14 cellular contexts compared by ENCODE assay signal in genomic region chr6:31762356-31762755, GRCh38. TPM values are rescaled to one million over a fixed set of nuclear protein-coding genes. Genes with fewer than 3 reads are reported as not detected.
DNase-seq lines count a peak whose midpoint lies in the region; ATAC-seq and TF ChIP-seq lines count a peak whose summit lies in the region.
"Had no signal": no experiment of that assay in that cellular context is flagged by ENCODE, and none has a peak within 500 bp of the region (broad histone marks: within the 10 kb centered on the region; RNA-seq: fewer than 3 reads in every experiment).

Gene SAPCD1, plus strand, starts transcription at chr6:31762656. Its CDS starts 399 bp downstream, at chr6:31763055.

- no peak for TF ChIP-seq CTCF in endothelial cell (IDR thresholded peaks at IDR 0.05; ENCODE audit: unreplicated experiment)

- H3K4me3 ChIP-seq in SJCRH30, result no peak within 1 kb of the TSS
- no peak within 1 kb of the TSS for H3K4me3 ChIP-seq in effector memory CD4-positive, alpha-beta T cell (ENCODE audit: insufficient read depth, low read depth, low read length, poor library complexity, severe bottlenecking)
- H3K4me3 ChIP-seq: lung, ovary had no signal

- CTCF ChIA-PET in activated CD4-positive, alpha-beta T cell treated with anti-CD3 and anti-CD28 coated beads, Interleukin-2, amount 10 ng/mL, durations not matched to agents 7 days and 5 days (lab: Charles Lee), result interaction anchor here (1.4 kb wide), 1 partner anchor 23 kb away, joined by 5 read pairs; the partner anchor contains the start of gene MSH5

- POLR2A ChIA-PET in activated CD4-positive, alpha-beta T cell treated with anti-CD3 and anti-CD28 coated beads, Interleukin-2, amount 10 ng/mL, durations not matched to agents 7 days and 5 days (lab: Charles Lee), result no interaction called here

- no peak for ATAC-seq in stimulated activated effector memory CD8-positive, alpha-beta T cell treated with anti-CD3 and anti-CD28 coated beads, Interleukin-12 subunit alpha, Interleukin-12 subunit beta, amount 100 ng/mL, for 72 hours
- ATAC-seq in HG02938 (IDR thresholded peaks at IDR 0.05; ENCODE audit: unreplicated experiment) (no peak), HG02970 (IDR thresholded peaks at IDR 0.05; ENCODE audit: low FRiP score, unreplicated experiment) (no peak)

- H3K4me3 Mint-ChIP-seq in activated CD4-positive, alpha-beta T cell treated with anti-CD3 and anti-CD28 coated beads, Interleukin-2, amount 10 ng/mL, durations not matched to agents 7 days and 5 days, result no peak within 1 kb of the TSS
- H3K4me3 Mint-ChIP-seq in endothelial cell (ENCODE audit: unreplicated experiment), result peak within 1 kb of the TSS; percentile 78
- H3K4me3 Mint-ChIP-seq in stimulated activated effector memory CD8-positive, alpha-beta T cell treated with anti-CD3 and anti-CD28 coated beads, Interleukin-12 subunit alpha, Interleukin-12 subunit beta, amount 100 ng/mL, for 72 hours, result no peak within 1 kb of the TSS
- H3K4me3 Mint-ChIP-seq: activated naive CD4-positive, alpha-beta T cell treated with anti-CD3 and anti-CD28 coated beads, Interleukin-2, amount 50 U/mL, for 24 hours had no signal

- H3K4me1 Mint-ChIP-seq in activated CD4-positive, alpha-beta T cell treated with anti-CD3 and anti-CD28 coated beads, Interleukin-2, amount 10 ng/mL, durations not matched to agents 7 days and 5 days, result peaks cover 18% of the 10 kb centered on the region
- H3K4me1 Mint-ChIP-seq in endothelial cell (ENCODE audit: unreplicated experiment), result peaks cover 18% of the 10 kb centered on the region
- H3K4me1 Mint-ChIP-seq in stimulated activated effector memory CD8-positive, alpha-beta T cell treated with anti-CD3 and anti-CD28 coated beads, Interleukin-12 subunit alpha, Interleukin-12 subunit beta, amount 100 ng/mL, for 72 hours, result peaks cover 18% of the 10 kb centered on the region

- no peaks in the 10 kb centered on the region for H3K9me3 Mint-ChIP-seq in activated CD4-positive, alpha-beta T cell treated with anti-CD3 and anti-CD28 coated beads, Interleukin-2, amount 10 ng/mL, durations not matched to agents 7 days and 5 days
- no peaks in the 10 kb centered on the region for H3K9me3 Mint-ChIP-seq in endothelial cell (ENCODE audit: unreplicated experiment)
- no peaks in the 10 kb centered on the region for H3K9me3 Mint-ChIP-seq in stimulated activated effector memory CD8-positive, alpha-beta T cell treated with anti-CD3 and anti-CD28 coated beads, Interleukin-12 subunit alpha, Interleukin-12 subunit beta, amount 100 ng/mL, for 72 hours
- H3K9me3 Mint-ChIP-seq: activated naive CD4-positive, alpha-beta T cell treated with anti-CD3 and anti-CD28 coated beads, Interleukin-2, amount 50 U/mL, for 24 hours had no signal

- H3K27me3 ChIP-seq in SJCRH30, result no peaks in the 10 kb centered on the region
- H3K27me3 ChIP-seq in effector memory CD4-positive, alpha-beta T cell (replicated peaks; ENCODE audit: control insufficient read depth, insufficient read depth, low read length, poor library complexity, severe bottlenecking), result no peaks in the 10 kb centered on the region
- H3K27me3 ChIP-seq: ovary had no signal

- peak within 1 kb of the TSS; percentile 26; the same call in 1 of the 2 replicates for H3K27ac ChIP-seq in SJCRH30
- no peak within 1 kb of the TSS for H3K27ac ChIP-seq in effector memory CD4-positive, alpha-beta T cell (ENCODE audit: insufficient read depth, low read length, poor library complexity, severe bottlenecking)
- H3K27ac ChIP-seq: ovary had no signal

- peaks cover 20% of the 10 kb centered on the region for H3K36me3 Mint-ChIP-seq in activated CD4-positive, alpha-beta T cell treated with anti-CD3 and anti-CD28 coated beads, Interleukin-2, amount 10 ng/mL, durations not matched to agents 7 days and 5 days (ENCODE audit: low read depth)
- peaks cover 24% of the 10 kb centered on the region for H3K36me3 Mint-ChIP-seq in endothelial cell (ENCODE audit: low read depth, unreplicated experiment)
- H3K36me3 Mint-ChIP-seq in stimulated activated effector memory CD8-positive, alpha-beta T cell treated with anti-CD3 and anti-CD28 coated beads, Interleukin-12 subunit alpha, Interleukin-12 subunit beta, amount 100 ng/mL, for 72 hours, result peaks cover 22% of the 10 kb centered on the region

- H3K36me3 ChIP-seq in SJCRH30, result no peaks in the 10 kb centered on the region
- peaks cover 7% of the 10 kb centered on the region for H3K36me3 ChIP-seq in effector memory CD4-positive, alpha-beta T cell (ENCODE audit: control insufficient read depth, insufficient read depth, low read length)
- H3K36me3 ChIP-seq: ovary had no signal

- peak within 1 kb of the TSS; percentile 76 for H3K27ac Mint-ChIP-seq in activated CD4-positive, alpha-beta T cell treated with anti-CD3 and anti-CD28 coated beads, Interleukin-2, amount 10 ng/mL, durations not matched to agents 7 days and 5 days
- H3K27ac Mint-ChIP-seq in endothelial cell (ENCODE audit: unreplicated experiment), result peak within 1 kb of the TSS; percentile 91
- peak within 1 kb of the TSS; percentile 88 for H3K27ac Mint-ChIP-seq in stimulated activated effector memory CD8-positive, alpha-beta T cell treated with anti-CD3 and anti-CD28 coated beads, Interleukin-12 subunit alpha, Interleukin-12 subunit beta, amount 100 ng/mL, for 72 hours
- H3K27ac Mint-ChIP-seq: activated naive CD4-positive, alpha-beta T cell treated with anti-CD3 and anti-CD28 coated beads, Interleukin-2, amount 50 U/mL, for 24 hours had no signal

- no peaks in the 10 kb centered on the region for H3K27me3 Mint-ChIP-seq in activated CD4-positive, alpha-beta T cell treated with anti-CD3 and anti-CD28 coated beads, Interleukin-2, amount 10 ng/mL, durations not matched to agents 7 days and 5 days
- peaks cover 7% of the 10 kb centered on the region for H3K27me3 Mint-ChIP-seq in endothelial cell (ENCODE audit: unreplicated experiment)
- H3K27me3 Mint-ChIP-seq: activated naive CD4-positive, alpha-beta T cell treated with anti-CD3 and anti-CD28 coated beads, Interleukin-2, amount 50 U/mL, for 24 hours had no signal

- H3K4me1 ChIP-seq in SJCRH30, result peaks cover 4% of the 10 kb centered on the region; the same call in 1 of the 2 replicates
- H3K4me1 ChIP-seq in effector memory CD4-positive, alpha-beta T cell (ENCODE audit: control insufficient read depth, insufficient read depth, low read length, poor library complexity, severe bottlenecking), result no peaks in the 10 kb centered on the region

- H3K9me3 ChIP-seq in SJCRH30 (replicated peaks), result no peaks in the 10 kb centered on the region
- no peaks in the 10 kb centered on the region for H3K9me3 ChIP-seq in effector memory CD4-positive, alpha-beta T cell (ENCODE audit: control insufficient read depth, low read length)
- H3K9me3 ChIP-seq: ovary had no signal

- no peak for DNase-seq in activated CD4-positive, alpha-beta T cell treated with anti-CD3 and anti-CD28 coated beads, Interleukin-2, amount 10 ng/mL, durations not matched to agents 7 days and 5 days
- DNase-seq in activated CD4-positive, alpha-beta T cell treated with anti-CD3 and anti-CD28 coated beads, Interleukin-2, amount 50 U/mL, for 48 hours, result no peak
- DNase-seq in SJCRH30, result no peak
- no peak for DNase-seq in endothelial cell (ENCODE audit: low spot score)
- no peak for DNase-seq in stimulated activated effector memory CD8-positive, alpha-beta T cell treated with anti-CD3 and anti-CD28 coated beads, Interleukin-12 subunit alpha, Interleukin-12 subunit beta, amount 100 ng/mL, for 72 hours (ENCODE audit: low spot score in 2 of 2)
- no peak for DNase-seq in effector memory CD4-positive, alpha-beta T cell
- DNase-seq: DMS79, NCI-H1417, NCI-H446, ovary had no signal

RNA-seq across cellular contexts. Expression of gene SAPCD1, which starts in this region (rescaled TPM):
- 10 to 100 TPM in 1 of 2 experiments, 1 to 10 TPM in 1; 9.8 to 12.0 TPM for total RNA-seq in activated CD4-positive, alpha-beta T cell treated with anti-CD3 and anti-CD28 coated beads, Interleukin-2, amount 10 ng/mL, durations not matched to agents 7 days and 5 days
- total RNA-seq in SJCRH30 (2014; rRNA removed; shearing (Covaris generic)), result 0.89 and 1.4 TPM in 2 replicates
- 2.4 TPM for total RNA-seq in endothelial cell (ENCODE audit: unreplicated experiment)
